ENCODE assay signal across 8 cellular contexts in genomic region chr13:36131931-36132297, GRCh38. TPM values are rescaled to one million over a fixed set of nuclear protein-coding genes. Genes with fewer than 3 reads are reported as not detected.
DNase-seq lines count a peak whose midpoint lies in the region; ATAC-seq and TF ChIP-seq lines count a peak whose summit lies in the region.

No MANE protein-coding gene starts in this region.

- TF ChIP-seq CTCF in MCF 10A (IDR thresholded peaks at IDR 0.05; ENCODE audit: unreplicated experiment) = no peak
- TF ChIP-seq CTCF in mammary epithelial cell (conservative IDR thresholded peaks at IDR 0.05 in 1 of 2, IDR thresholded peaks at IDR 0.05 in 1 of 2; ENCODE audit: extremely low read depth in 1 of 2, insufficient read depth in 1 of 2, low read depth in 1 of 2, low read length in 2 of 2) = no peak
- no peak for TF ChIP-seq CTCF in heart left ventricle (IDR thresholded peaks at IDR 0.05)
- TF ChIP-seq CTCF in osteocyte (IDR thresholded peaks at IDR 0.05) = no peak

- in situ Hi-C loops in mammary epithelial cell (cut with MboI; ENCODE audit: low sequenced_read_pairs in 2 of 2) = no loop called here

- dilution Hi-C loops in mammary epithelial cell (cut with HindIII; ENCODE audit: low sequenced_read_pairs) = no loop called here

- no peak overlapping the region for H3K4me2 ChIP-seq in mammary epithelial cell (ENCODE audit: insufficient read depth, low read depth, low read length)

- POLR2A ChIA-PET in MCF 10A (lab: Yijun Ruan, JAX) = no interaction called here

- no peak overlapping the region for H3K4me3 ChIP-seq in mammary epithelial cell (replicated peaks in 1 of 3; ENCODE audit: insufficient read depth in 1 of 3, low read depth in 2 of 3, low read length in 3 of 3)
- peak overlapping the region in 10 of 12 donors; percentile 37 to 88 (median 58) for H3K4me3 ChIP-seq in heart left ventricle

- H3K4me3 Mint-ChIP-seq in MCF 10A (ENCODE audit: unreplicated experiment) (peak overlapping the region; percentile 60), osteocyte (ENCODE audit: unreplicated experiment) (peak overlapping the region; percentile 68)
- no peak overlapping the region for H3K4me3 Mint-ChIP-seq in activated CD4-positive, alpha-beta T cell treated with anti-CD3 and anti-CD28 coated beads, Interleukin-2, amount 10 ng/mL, durations not matched to agents 24 days and 14 days

- WGBS in mammary epithelial cell (ENCODE audit: low coverage, missing lambda C conversion rate) = 90% methylated on average over 4 of the region's 5 CpGs
- 61 to 74% (median 66%) methylated on average over 5 of the region's 5 CpGs for WGBS in heart left ventricle, 4 donors

- no peak overlapping the region for H3K27ac ChIP-seq in mammary epithelial cell (ENCODE audit: insufficient read depth, low read depth, low read length)
- peak overlapping the region in 8 of 12 donors; percentile 27 to 65 (median 54) for H3K27ac ChIP-seq in heart left ventricle

- H3K9me3 Mint-ChIP-seq in MCF 10A (ENCODE audit: unreplicated experiment) (no peaks in the 10 kb centered on the region), osteocyte (ENCODE audit: unreplicated experiment) (no peaks in the 10 kb centered on the region)
- H3K9me3 Mint-ChIP-seq in activated CD4-positive, alpha-beta T cell treated with anti-CD3 and anti-CD28 coated beads, Interleukin-2, amount 10 ng/mL, durations not matched to agents 24 days and 14 days = no peaks in the 10 kb centered on the region

- H3K36me3 Mint-ChIP-seq in MCF 10A (ENCODE audit: insufficient read depth, unreplicated experiment) (no peaks in the 10 kb centered on the region), osteocyte (ENCODE audit: unreplicated experiment) (no peaks in the 10 kb centered on the region)
- H3K36me3 Mint-ChIP-seq in activated CD4-positive, alpha-beta T cell treated with anti-CD3 and anti-CD28 coated beads, Interleukin-2, amount 10 ng/mL, durations not matched to agents 24 days and 14 days (ENCODE audit: low read depth) = no peaks in the 10 kb centered on the region

- H3K36me3 ChIP-seq in mammary epithelial cell (ENCODE audit: insufficient read depth, low read length) = no peaks in the 10 kb centered on the region
- no peaks in the 10 kb centered on the region for H3K36me3 ChIP-seq in heart left ventricle

- H3K27ac Mint-ChIP-seq in MCF 10A (ENCODE audit: low read depth, unreplicated experiment) (no peak overlapping the region), osteocyte (ENCODE audit: unreplicated experiment) (no peak overlapping the region)
- H3K27ac Mint-ChIP-seq in activated CD4-positive, alpha-beta T cell treated with anti-CD3 and anti-CD28 coated beads, Interleukin-2, amount 10 ng/mL, durations not matched to agents 24 days and 14 days = no peak overlapping the region

- H3K9me3 ChIP-seq in mammary epithelial cell (replicated peaks; ENCODE audit: insufficient read depth, low read length) (no peaks in the 10 kb centered on the region), heart left ventricle (no peaks in the 10 kb centered on the region)

- no TSS peak for BruUV-seq in MCF 10A (replicated peaks; lab: Mats Ljungman, UMichigan)
- BruUV-seq in mammary epithelial cell (replicated peaks; lab: Mats Ljungman, UMichigan) = no TSS peak

- peaks cover 5% of the 10 kb centered on the region for H3K4me1 Mint-ChIP-seq in MCF 10A (ENCODE audit: insufficient read depth, unreplicated experiment)
- H3K4me1 Mint-ChIP-seq in osteocyte (ENCODE audit: unreplicated experiment) = peaks cover 13% of the 10 kb centered on the region
- no peaks in the 10 kb centered on the region for H3K4me1 Mint-ChIP-seq in activated CD4-positive, alpha-beta T cell treated with anti-CD3 and anti-CD28 coated beads, Interleukin-2, amount 10 ng/mL, durations not matched to agents 24 days and 14 days

- ATAC-seq in heart left ventricle = peak; percentile 79 to 92 (median 88)

- CTCF ChIA-PET in MCF 10A (lab: Yijun Ruan, JAX) (no interaction called here), mammary epithelial cell (lab: Charles Lee; ENCODE audit: low non-redundant PET) (interaction anchor here (0.6 kb wide), 1 partner anchor 227 kb away, joined by 3 read pairs; no protein-coding TSS in a partner anchor)

- H3K4me1 ChIP-seq in mammary epithelial cell (ENCODE audit: insufficient read depth, low read length) (peaks cover 10% of the 10 kb centered on the region), heart left ventricle (peaks cover 0 to 33% (median 10%) of the 10 kb centered on the region in 12 donors)

- DNase-seq in MCF 10A (ENCODE audit: unreplicated experiment) (no peak), mammary epithelial cell (no peak), heart left ventricle (peak; percentile 57 to 84 (median 69)), osteocyte (ENCODE audit: extremely low spot score, unreplicated experiment) (no peak), Kasumi-1 (lab: John Stamatoyannopoulos, UW) (no peak), NAMALWA (ENCODE audit: low spot score) (no peak)
- DNase-seq in stimulated activated CD4-positive, alpha-beta T cell treated with anti-CD3 and anti-CD28 coated beads, Interleukin-15, amount 100 ng/mL, for 24 hours = no peak
- no peak for DNase-seq in activated CD4-positive, alpha-beta T cell treated with anti-CD3 and anti-CD28 coated beads, Interleukin-2, amount 10 ng/mL, durations not matched to agents 24 days and 14 days

- H3K9ac ChIP-seq in mammary epithelial cell (ENCODE audit: insufficient read depth, low read length) = no peak overlapping the region

- intact Hi-C loops in MCF 10A (cut with micrococcal nuclease) (no loop called here), mammary epithelial cell (cut with micrococcal nuclease) (no loop called here), heart left ventricle (cut with DNase I) (loop anchor here in 1 of 10 donors (5.0 kb wide), 1 partner anchor 155 kb away; no protein-coding TSS in a partner anchor)
- intact Hi-C loops in activated CD4-positive, alpha-beta T cell treated with anti-CD3 and anti-CD28 coated beads, Interleukin-2, amount 10 ng/mL, durations not matched to agents 24 days and 14 days (cut with micrococcal nuclease) = no loop called here

- no peaks in the 10 kb centered on the region for H3K79me2 ChIP-seq in mammary epithelial cell (ENCODE audit: insufficient read depth, low read length)

- H3K27me3 ChIP-seq in mammary epithelial cell (ENCODE audit: insufficient read depth, low read length) (peaks cover 24% of the 10 kb centered on the region), heart left ventricle (peaks cover 0 to 12% (median 0%) of the 10 kb centered on the region in 9 donors)

- no peaks in the 10 kb centered on the region for H4K20me1 ChIP-seq in mammary epithelial cell (ENCODE audit: insufficient read depth, low read length)

- TF ChIP-seq POLR2A in heart left ventricle (IDR thresholded peaks at IDR 0.05) = no peak

- no peak overlapping the region for H2AFZ ChIP-seq in mammary epithelial cell (ENCODE audit: low read depth, low read length)

- peaks cover 11% of the 10 kb centered on the region for H3K27me3 Mint-ChIP-seq in MCF 10A (ENCODE audit: insufficient read depth, unreplicated experiment)
- peaks cover 71% of the 10 kb centered on the region for H3K27me3 Mint-ChIP-seq in osteocyte (ENCODE audit: unreplicated experiment)
- peaks cover 36% of the 10 kb centered on the region for H3K27me3 Mint-ChIP-seq in activated CD4-positive, alpha-beta T cell treated with anti-CD3 and anti-CD28 coated beads, Interleukin-2, amount 10 ng/mL, durations not matched to agents 24 days and 14 days

RNA-seq across cellular contexts. Expression of gene DCLK1, which starts 0.7 kb away (rescaled TPM):
- total RNA-seq in MCF 10A (2022) (0.44 and 1.4 TPM in 2 replicates), mammary epithelial cell (under 1 TPM; 0.21 to 0.83 TPM), heart left ventricle (10 to 100 TPM in 6 of 9 donors, 1 to 10 TPM in 3; 6.1 to 15.9 (median 11.6) TPM), osteocyte (7.8 and 9.1 TPM in 2 replicates)
- polyA plus RNA-seq in mammary epithelial cell (0.41 TPM), heart left ventricle (1 to 10 TPM; 3.4 to 5.2 TPM)
- not detected for polyA minus RNA-seq in mammary epithelial cell
- total RNA-seq in activated CD4-positive, alpha-beta T cell treated with anti-CD3 and anti-CD28 coated beads, Interleukin-2, amount 10 ng/mL, durations not matched to agents 24 days and 14 days = not detected in 2 replicates

Comparison
In these comparisons a context has a peak if more than half of its experiments do, and no peak if none do; other contexts are left out.
1. DNase-seq: peak in heart left ventricle (5 of 5); none in MCF 10A (single experiment), mammary epithelial cell (single experiment), osteocyte (single experiment), Kasumi-1 (0 of 2), NAMALWA (single experiment), stimulated activated CD4-positive, alpha-beta T cell treated with anti-CD3 and anti-CD28 coated beads, Interleukin-15, amount 100 ng/mL, for 24 hours (single experiment) and activated CD4-positive, alpha-beta T cell treated with anti-CD3 and anti-CD28 coated beads, Interleukin-2, amount 10 ng/mL, durations not matched to agents 24 days and 14 days (single experiment).
2. H3K4me3 ChIP-seq: peak in heart left ventricle (10 of 12); none in mammary epithelial cell (0 of 3).